13 cellular contexts compared by ENCODE assay signal in the genomic region with DNA sequence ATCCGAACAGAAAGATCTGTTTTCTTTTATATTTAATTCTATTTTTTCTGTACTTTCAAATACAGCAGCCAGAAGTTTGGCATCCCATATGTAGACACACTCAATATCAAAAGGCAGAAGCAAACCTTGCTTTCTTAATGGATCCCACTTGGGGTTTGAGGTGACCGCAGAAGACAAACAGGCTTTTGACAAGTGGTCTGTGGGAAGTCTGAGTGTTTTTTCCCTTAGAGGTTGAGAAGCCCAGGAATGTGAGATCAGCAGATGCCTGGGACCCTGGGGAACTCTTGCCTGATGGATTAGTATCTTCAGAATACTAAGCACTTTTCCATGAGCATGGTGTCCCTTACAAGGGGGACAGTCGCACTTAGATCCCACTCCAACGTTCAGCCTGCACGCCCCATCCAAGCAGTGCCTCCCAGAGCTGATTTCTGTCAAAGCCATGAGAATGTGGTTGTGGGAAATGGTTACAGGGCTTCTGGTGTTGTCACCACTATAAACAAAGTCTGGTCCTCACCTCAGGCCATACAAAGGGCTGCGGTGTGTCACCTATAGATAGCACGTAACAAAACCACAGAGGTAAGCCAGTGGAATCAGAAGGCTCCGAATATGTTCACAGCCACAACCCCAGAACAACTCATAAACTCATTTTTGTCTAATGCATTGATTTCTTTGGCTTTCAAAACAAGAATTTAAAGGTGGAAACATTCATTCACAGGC.
A peak's percentile ranks its signal among the peaks of the same experiment; 100 is the strongest.
DNase-seq lines count a peak whose midpoint lies in the region; ATAC-seq and TF ChIP-seq lines count a peak whose summit lies in the region.
"Had no signal": no experiment of that assay in that cellular context is flagged by ENCODE, and none has a peak within 500 bp of the region (broad histone marks: within the 10 kb centered on the region; RNA-seq: fewer than 3 reads in every experiment).

No MANE protein-coding gene starts in this region.

- no peaks in the 10 kb centered on the region for H3K9me3 ChIP-seq in MM.1S (replicated peaks; ENCODE audit: insufficient read depth, low read length)
- H3K9me3 ChIP-seq: breast epithelium, thyroid gland had no signal

- H3F3A ChIP-seq in MM.1S (ENCODE audit: insufficient read depth, low read length): peaks cover 17% of the 10 kb centered on the region

- no peaks in the 10 kb centered on the region for H3K9me2 ChIP-seq in MM.1S (replicated peaks; ENCODE audit: insufficient read depth, low read length)

- no peak overlapping the region for H3K4me2 ChIP-seq in MM.1S (ENCODE audit: low read depth, low read length)

- H3K9ac ChIP-seq in MM.1S (ENCODE audit: low read length): no peak overlapping the region

- H3K36me3 ChIP-seq in MM.1S (replicated peaks; ENCODE audit: insufficient read depth, low read length): no peaks in the 10 kb centered on the region
- H3K36me3 ChIP-seq: breast epithelium, thyroid gland had no signal

- no peak overlapping the region for H3K27ac ChIP-seq in MM.1S (ENCODE audit: low read length)
- H3K27ac ChIP-seq: breast epithelium, thyroid gland had no signal

- peaks cover 17% of the 10 kb centered on the region for H3K4me1 ChIP-seq in MM.1S (ENCODE audit: low read length)
- H3K4me1 ChIP-seq: breast epithelium had no signal

- H3K27me3 ChIP-seq in MM.1S (replicated peaks; ENCODE audit: insufficient read depth, low read length): no peaks in the 10 kb centered on the region
- H3K27me3 ChIP-seq: thyroid gland had no signal

- H2AFZ ChIP-seq in MM.1S (ENCODE audit: low read length): no peak overlapping the region

- no peak overlapping the region for H3K4me3 ChIP-seq in MM.1S (ENCODE audit: low read length)
- H3K4me3 ChIP-seq: breast epithelium, thyroid gland had no signal

- H4K20me1 ChIP-seq in MM.1S (ENCODE audit: insufficient read depth, low read length): no peaks in the 10 kb centered on the region

- H3K79me2 ChIP-seq in MM.1S (ENCODE audit: low read length): no peaks in the 10 kb centered on the region

- DNase-seq in activated gamma-delta T cell treated with Interleukin-2 at 50 U/mL for 16 hours (peak; percentile 34), activated gamma-delta T cell (lab: John Stamatoyannopoulos, UW) (no peak), MM.1S (peak; percentile 35), GM20000 (ENCODE audit: low spot score) (no peak)
- peak; percentile 8 for DNase-seq in activated gamma-delta T cell treated with anti-CD3 and anti-CD28 coated beads, Interleukin-2, amount 50 U/mL, for 16 hours (ENCODE audit: low read depth)
- DNase-seq in stimulated activated CD8-positive, alpha-beta memory T cell treated with anti-CD3 and anti-CD28 coated beads, Interleukin-4, amount 100 ng/mL, for 48 hours: peak; percentile 59
- no peak for DNase-seq in activated CD4-positive, CD25-positive, alpha-beta regulatory T cell treated with anti-CD3 and anti-CD28 coated beads, Interleukin-2, amount 50 U/mL, for 72 hours
- DNase-seq: effector memory CD4-positive, alpha-beta T cell; NCI-H2029 treated with DMSO at 0.1 percent for 48 hours; SIG-M5; thyroid gland had no signal

- TF ChIP-seq CTCF in MM.1S (IDR thresholded peaks at IDR 0.05; ENCODE audit: low read length): no peak
- no peak for TF ChIP-seq CTCF in GM20000 (IDR thresholded peaks at IDR 0.05; ENCODE audit: extremely low read depth, missing control alignments)

- no peak for ATAC-seq in GM21515 (IDR thresholded peaks at IDR 0.05; ENCODE audit: unreplicated experiment)

Comparison
In these comparisons a context has a peak if more than half of its experiments do, and no peak if none do; other contexts are left out.
1. DNase-seq: peak in activated gamma-delta T cell treated with Interleukin-2 at 50 U/mL for 16 hours (single experiment), MM.1S (single experiment), activated gamma-delta T cell treated with anti-CD3 and anti-CD28 coated beads, Interleukin-2, amount 50 U/mL, for 16 hours (single experiment) and stimulated activated CD8-positive, alpha-beta memory T cell treated with anti-CD3 and anti-CD28 coated beads, Interleukin-4, amount 100 ng/mL, for 48 hours (single experiment); none in activated gamma-delta T cell (single experiment), GM20000 (single experiment) and activated CD4-positive, CD25-positive, alpha-beta regulatory T cell treated with anti-CD3 and anti-CD28 coated beads, Interleukin-2, amount 50 U/mL, for 72 hours (single experiment).